ENCODE assay signal across 1 cellular context in the genomic region with DNA sequence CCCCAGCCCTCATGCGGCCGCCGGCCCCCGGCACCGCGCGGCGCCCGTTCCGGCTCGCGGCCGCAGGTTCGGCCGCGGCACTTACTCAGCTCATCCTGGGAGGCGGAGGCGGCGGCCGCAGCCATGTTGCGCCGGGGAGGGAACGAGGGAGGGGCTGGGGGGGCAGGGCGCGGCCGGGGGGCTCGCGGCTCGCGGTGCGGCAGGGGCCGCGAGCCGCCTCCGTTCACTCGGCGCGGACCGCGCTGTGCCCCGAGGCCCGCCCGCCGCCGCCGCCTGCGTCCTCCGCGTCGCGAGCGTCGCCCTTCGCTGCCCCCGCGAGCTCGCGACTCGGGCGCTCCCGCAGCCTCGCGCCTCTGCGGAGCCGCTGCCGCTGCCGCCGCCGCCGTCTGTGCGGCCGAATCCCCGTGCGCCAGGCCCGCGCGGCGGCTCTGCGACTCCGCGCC.
TF ChIP-seq lines count a peak whose summit lies in the region.

No MANE protein-coding gene starts in this region.

TF ChIP-seq in endothelial cell of umbilical vein, 7 proteins besides CTCF, POLR2A, EP300 and RAD21 (continued from another document):
- TF ChIP-seq, protein P1, sequence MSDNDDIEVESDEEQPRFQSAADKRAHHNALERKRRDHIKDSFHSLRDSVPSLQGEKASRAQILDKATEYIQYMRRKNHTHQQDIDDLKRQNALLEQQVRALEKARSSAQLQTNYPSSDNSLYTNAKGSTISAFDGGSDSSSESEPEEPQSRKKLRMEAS (IDR thresholded peaks at IDR 0.05; ENCODE audit: insufficient read depth, insufficient read length), result no peak
